In genomic region chr22:45336971-45337431, GRCh38 we compare ENCODE assay signal across 10 cellular contexts. TPM values are rescaled to one million over a fixed set of nuclear protein-coding genes. Genes with fewer than 3 reads are reported as not detected.
A peak's percentile ranks its signal among the peaks of the same experiment; 100 is the strongest.
DNase-seq lines count a peak whose midpoint lies in the region; ATAC-seq and TF ChIP-seq lines count a peak whose summit lies in the region.
"Had no signal": no experiment of that assay in that cellular context is flagged by ENCODE, and none has a peak within 500 bp of the region (broad histone marks: within the 10 kb centered on the region; RNA-seq: fewer than 3 reads in every experiment).

No MANE protein-coding gene starts in this region.

- H3K27me3 Mint-ChIP-seq in naive thymus-derived CD8-positive, alpha-beta T cell: no peaks in the 10 kb centered on the region
- no peaks in the 10 kb centered on the region for H3K27me3 Mint-ChIP-seq in Calu3 (ENCODE audit: unreplicated experiment)

- POLR2A ChIA-PET in A673 (lab: Charles Lee; ENCODE audit: low non-redundant PET): no interaction called here
- POLR2A ChIA-PET in naive thymus-derived CD8-positive, alpha-beta T cell (lab: Charles Lee): interaction anchor here (1.3 kb wide), 1 partner anchor 27 kb away, joined by 5 read pairs; the partner anchor contains the start of gene FAM118A

- H3K4me1 Mint-ChIP-seq in naive thymus-derived CD8-positive, alpha-beta T cell: peaks cover 20 to 67% (median 48%) of the 10 kb centered on the region in 4 donors
- H3K4me1 Mint-ChIP-seq in Calu3 (ENCODE audit: low read depth, unreplicated experiment): no peaks in the 10 kb centered on the region

- H3K36me3 ChIP-seq in A673 (ENCODE audit: insufficient read depth, low read length, poor library complexity, severe bottlenecking) (peaks cover 30% of the 10 kb centered on the region), esophagus squamous epithelium (peaks cover 5 to 95% (median 16%) of the 10 kb centered on the region in 3 donors)

- H3K4me1 ChIP-seq in A673 (ENCODE audit: insufficient read depth, low read length, poor library complexity, severe bottlenecking) (peaks cover 7% of the 10 kb centered on the region), esophagus squamous epithelium (peaks cover 27 to 44% (median 33%) of the 10 kb centered on the region in 3 donors)

- TF ChIP-seq CTCF in A673 (conservative IDR thresholded peaks at IDR 0.05; ENCODE audit: low read depth, low read length): no peak
- TF ChIP-seq CTCF in esophagus squamous epithelium (IDR thresholded peaks at IDR 0.05): no peak
- no peak for TF ChIP-seq CTCF in Calu3 (IDR thresholded peaks at IDR 0.05; ENCODE audit: unreplicated experiment)

- peak overlapping the region; percentile 89 to 99 (median 97) for H3K27ac Mint-ChIP-seq in naive thymus-derived CD8-positive, alpha-beta T cell
- no peak overlapping the region for H3K27ac Mint-ChIP-seq in Calu3 (ENCODE audit: unreplicated experiment)

- CTCF ChIA-PET in A673 (lab: Charles Lee) (no interaction called here), Calu3 (lab: Charles Lee) (no interaction called here)

- H3K9me3 ChIP-seq in A673 (ENCODE audit: low read depth, low read length, poor library complexity, severe bottlenecking): no peaks in the 10 kb centered on the region
- no peaks in the 10 kb centered on the region for H3K9me3 ChIP-seq in esophagus squamous epithelium

- H3K4me3 Mint-ChIP-seq in naive thymus-derived CD8-positive, alpha-beta T cell: peak overlapping the region; percentile 43 to 81 (median 74)
- no peak overlapping the region for H3K4me3 Mint-ChIP-seq in Calu3 (ENCODE audit: low read depth, unreplicated experiment)

- peaks cover 0 to 83% (median 30%) of the 10 kb centered on the region in 3 donors for H3K36me3 Mint-ChIP-seq in naive thymus-derived CD8-positive, alpha-beta T cell
- peaks cover 19% of the 10 kb centered on the region for H3K36me3 Mint-ChIP-seq in Calu3 (ENCODE audit: insufficient read depth, unreplicated experiment)

- 40 to 62% methylated on average over 16 to 18 of the region's 18 CpGs for WGBS in esophagus squamous epithelium, 2 donors

- ATAC-seq in naive thymus-derived CD8-positive, alpha-beta T cell: peak; percentile 64 to 66
- no peak for ATAC-seq in HG03432 (IDR thresholded peaks at IDR 0.05; ENCODE audit: unreplicated experiment)

- BruUV-seq in A673 (replicated peaks; lab: Mats Ljungman, UMichigan): no TSS peak
- BruUV-seq in Calu3 (replicated peaks; lab: Mats Ljungman, UMichigan): no TSS peak

- no peaks in the 10 kb centered on the region for H3K9me3 Mint-ChIP-seq in naive thymus-derived CD8-positive, alpha-beta T cell
- no peaks in the 10 kb centered on the region for H3K9me3 Mint-ChIP-seq in Calu3 (ENCODE audit: low read depth, unreplicated experiment)

- peak overlapping the region; percentile 59 for H3K27ac ChIP-seq in A673 (ENCODE audit: low read depth, low read length, poor library complexity, severe bottlenecking)
- peak overlapping the region; percentile 45 to 83 (median 74) for H3K27ac ChIP-seq in esophagus squamous epithelium

- intact Hi-C loops in A673 (cut with micrococcal nuclease; ENCODE audit: unreplicated experiment) (no loop called here), esophagus squamous epithelium (cut with DNase I) (no loop called here), Calu3 (cut with micrococcal nuclease; ENCODE audit: unreplicated experiment) (no loop called here)

- H3K4me3 ChIP-seq in A673 (ENCODE audit: low read depth, low read length, poor library complexity, severe bottlenecking) (no peak overlapping the region), esophagus squamous epithelium (peak overlapping the region in 1 of 4 donors; percentile 38)

- no peak for TF ChIP-seq POLR2A in esophagus squamous epithelium (IDR thresholded peaks at IDR 0.05)

- H3K27me3 ChIP-seq in A673 (replicated peaks; ENCODE audit: insufficient read depth, low read depth, low read length, poor library complexity) (no peaks in the 10 kb centered on the region), esophagus squamous epithelium (no peaks in the 10 kb centered on the region)

- DNase-seq in A673 (ENCODE audit: low spot score) (peak; percentile 18), NCI-H2196 (lab: John Stamatoyannopoulos, UW; ENCODE audit: unreplicated experiment) (peak; percentile 78), esophagus squamous epithelium (lab: John Stamatoyannopoulos, UW) (no peak), SW 1271 (lab: John Stamatoyannopoulos, UW) (no peak), T-helper 1 cell (no peak), Calu3 (no peak)
- DNase-seq in naive thymus-derived CD8-positive, alpha-beta T cell: peak in 9 of 10 donors; percentile 57 to 85 (median 77)
- DNase-seq: MM.1S had no signal

RNA-seq across cellular contexts. Expression of gene FAM118A, which starts 27.3 kb away (rescaled TPM):
- total RNA-seq in A673 (2021): 54.0 and 58.3 TPM in 2 replicates
- total RNA-seq in esophagus squamous epithelium: 10 to 100 TPM; 12.5 to 95.4 (median 18.8) TPM
- total RNA-seq in naive thymus-derived CD8-positive, alpha-beta T cell: 10 to 100 TPM; 82.8 to 88.5 TPM
- 10 to 100 TPM; 33.2 to 67.8 (median 48.1) TPM for polyA plus RNA-seq in naive thymus-derived CD8-positive, alpha-beta T cell
- total RNA-seq in Calu3 (2022): 33.5 and 35.0 TPM in 2 replicates

RNA-seq across cellular contexts. Expression of gene UPK3A, which starts 52.3 kb away (rescaled TPM):
- not detected in 2 replicates for total RNA-seq in A673 (2021)
- total RNA-seq in esophagus squamous epithelium: not detected
- not detected for total RNA-seq in naive thymus-derived CD8-positive, alpha-beta T cell
- not detected for polyA plus RNA-seq in naive thymus-derived CD8-positive, alpha-beta T cell
- not detected in 2 replicates for total RNA-seq in Calu3 (2022)
- total RNA-seq: T-helper 1 cell treated with Interleukin-12 subunit alpha and Interleukin-12 subunit beta and Interleukin-4 antibody, amounts not matched to agents 30 ng/mL and 1 ng/mL, for 36 hours had no signal

Comparison
In these comparisons a context has a peak if more than half of its experiments do, and no peak if none do; other contexts are left out.
1. DNase-seq: peak in A673 (single experiment), NCI-H2196 (single experiment) and naive thymus-derived CD8-positive, alpha-beta T cell (9 of 10); none in esophagus squamous epithelium (single experiment), SW 1271 (0 of 2), T-helper 1 cell (0 of 5) and Calu3 (single experiment).